11 cellular contexts compared by ENCODE assay signal in genomic region chr21:34808569-34809204, GRCh38.
DNase-seq lines count a peak whose midpoint lies in the region; ATAC-seq, FAIRE-seq and TF ChIP-seq lines count a peak whose summit lies in the region.
"Had no signal": no experiment of that assay in that cellular context is flagged by ENCODE, and none has a peak within 500 bp of the region (broad histone marks: within the 10 kb centered on the region; RNA-seq: fewer than 3 reads in every experiment).

No MANE protein-coding gene starts in this region.

- H3K27ac Mint-ChIP-seq in activated naive CD8-positive, alpha-beta T cell treated with anti-CD3 and anti-CD28 coated beads, Interleukin-2, amount 50 U/mL, for 24 hours = peak overlapping the region; percentile 96
- H3K27ac Mint-ChIP-seq in nephron progenitor cell = no peak overlapping the region

- no peaks in the 10 kb centered on the region for H3K9me3 ChIP-seq in lower lobe of right lung
- no peaks in the 10 kb centered on the region for H3K9me3 ChIP-seq in prostate gland

- TF ChIP-seq POLR2A in H54 (IDR thresholded peaks at IDR 0.05; ENCODE audit: low read depth, low read length) (no peak), prostate gland (IDR thresholded peaks at IDR 0.05) (no peak)

- peak overlapping the region; percentile 48 for H3K27ac ChIP-seq in lower lobe of right lung
- H3K27ac ChIP-seq in prostate gland = no peak overlapping the region
- H3K27ac ChIP-seq: esophagus muscularis mucosa had no signal

- H3K36me3 ChIP-seq in lower lobe of right lung = peaks cover 35% of the 10 kb centered on the region
- H3K36me3 ChIP-seq in prostate gland = no peaks in the 10 kb centered on the region
- H3K36me3 ChIP-seq: esophagus muscularis mucosa had no signal

- no peak overlapping the region for H3K4me3 ChIP-seq in lower lobe of right lung
- H3K4me3 ChIP-seq in prostate gland = no peak overlapping the region
- H3K4me3 ChIP-seq: esophagus muscularis mucosa had no signal

- intact Hi-C loops in lower lobe of right lung (cut with DNase I) = no loop called here
- intact Hi-C loops in prostate gland (cut with DNase I) = no loop called here

- TF ChIP-seq CTCF in lower lobe of right lung (IDR thresholded peaks at IDR 0.05) = no peak
- no peak for TF ChIP-seq CTCF in nephron progenitor cell (IDR thresholded peaks at IDR 0.05)
- no peak for TF ChIP-seq CTCF in prostate gland (IDR thresholded peaks at IDR 0.05)

- WGBS in prostate gland = 73% methylated on average over 7 of the region's 7 CpGs

- H3K36me3 Mint-ChIP-seq in activated naive CD8-positive, alpha-beta T cell treated with anti-CD3 and anti-CD28 coated beads, Interleukin-2, amount 50 U/mL, for 24 hours (ENCODE audit: low read depth) = peaks cover 57% of the 10 kb centered on the region
- H3K36me3 Mint-ChIP-seq in nephron progenitor cell (ENCODE audit: low read depth) = peaks cover 31% of the 10 kb centered on the region

- FAIRE-seq in H54 (lab: Jason Lieb, UNC) = peak; percentile 33
- FAIRE-seq: TTC549 had no signal

- peaks cover 8% of the 10 kb centered on the region for H3K9me3 Mint-ChIP-seq in activated naive CD8-positive, alpha-beta T cell treated with anti-CD3 and anti-CD28 coated beads, Interleukin-2, amount 50 U/mL, for 24 hours
- H3K9me3 Mint-ChIP-seq in nephron progenitor cell = peaks cover 34% of the 10 kb centered on the region

- DNase-seq in A172 (ENCODE audit: low spot score) (peak; percentile 90), H54 (ENCODE audit: insufficient read length, low spot score) (peak; percentile 51), lower lobe of right lung (no peak), nephron progenitor cell (no peak), amniotic stem cell (lab: John Stamatoyannopoulos, UW) (no peak), prostate gland (ENCODE audit: low spot score) (no peak)
- DNase-seq in activated naive CD8-positive, alpha-beta T cell treated with anti-CD3 and anti-CD28 coated beads, Interleukin-2, amount 50 U/mL, for 24 hours = no peak
- no peak for DNase-seq in stimulated activated CD4-positive, alpha-beta T cell treated with anti-CD3 and anti-CD28 coated beads, Interleukin-12 subunit alpha, Interleukin-12 subunit beta, amount 100 ng/mL, for 4 hours
- DNase-seq: substantia nigra had no signal

- no peak for ATAC-seq in activated naive CD8-positive, alpha-beta T cell treated with anti-CD3 and anti-CD28 coated beads, Interleukin-2, amount 50 U/mL, for 24 hours
- no peak for ATAC-seq in lower lobe of right lung

- H3K4me1 ChIP-seq in lower lobe of right lung (peaks cover 43% of the 10 kb centered on the region), prostate gland (replicated peaks) (no peaks in the 10 kb centered on the region)
- H3K4me1 ChIP-seq: esophagus muscularis mucosa had no signal

- no peaks in the 10 kb centered on the region for H3K27me3 Mint-ChIP-seq in activated naive CD8-positive, alpha-beta T cell treated with anti-CD3 and anti-CD28 coated beads, Interleukin-2, amount 50 U/mL, for 24 hours
- peaks cover 6% of the 10 kb centered on the region for H3K27me3 Mint-ChIP-seq in nephron progenitor cell (ENCODE audit: low read depth, poor library complexity)

- H3K27me3 ChIP-seq in lower lobe of right lung (ENCODE audit: low read depth) (no peaks in the 10 kb centered on the region), prostate gland (replicated peaks; ENCODE audit: insufficient read depth) (no peaks in the 10 kb centered on the region)

- H3K4me3 Mint-ChIP-seq in activated naive CD8-positive, alpha-beta T cell treated with anti-CD3 and anti-CD28 coated beads, Interleukin-2, amount 50 U/mL, for 24 hours = peak overlapping the region; percentile 61
- no peak overlapping the region for H3K4me3 Mint-ChIP-seq in nephron progenitor cell

- peaks cover 96% of the 10 kb centered on the region for H3K4me1 Mint-ChIP-seq in activated naive CD8-positive, alpha-beta T cell treated with anti-CD3 and anti-CD28 coated beads, Interleukin-2, amount 50 U/mL, for 24 hours
- H3K4me1 Mint-ChIP-seq in nephron progenitor cell = peaks cover 39% of the 10 kb centered on the region

Comparison
In these comparisons a context has a peak if more than half of its experiments do, and no peak if none do; other contexts are left out.
1. DNase-seq: peak in A172 (single experiment) and H54 (single experiment); none in activated naive CD8-positive, alpha-beta T cell treated with anti-CD3 and anti-CD28 coated beads, Interleukin-2, amount 50 U/mL, for 24 hours (single experiment), lower lobe of right lung (single experiment), nephron progenitor cell (single experiment), amniotic stem cell (single experiment), stimulated activated CD4-positive, alpha-beta T cell treated with anti-CD3 and anti-CD28 coated beads, Interleukin-12 subunit alpha, Interleukin-12 subunit beta, amount 100 ng/mL, for 4 hours (single experiment) and prostate gland (single experiment).